ENCODE assay signal across 14 cellular contexts in the genomic region with DNA sequence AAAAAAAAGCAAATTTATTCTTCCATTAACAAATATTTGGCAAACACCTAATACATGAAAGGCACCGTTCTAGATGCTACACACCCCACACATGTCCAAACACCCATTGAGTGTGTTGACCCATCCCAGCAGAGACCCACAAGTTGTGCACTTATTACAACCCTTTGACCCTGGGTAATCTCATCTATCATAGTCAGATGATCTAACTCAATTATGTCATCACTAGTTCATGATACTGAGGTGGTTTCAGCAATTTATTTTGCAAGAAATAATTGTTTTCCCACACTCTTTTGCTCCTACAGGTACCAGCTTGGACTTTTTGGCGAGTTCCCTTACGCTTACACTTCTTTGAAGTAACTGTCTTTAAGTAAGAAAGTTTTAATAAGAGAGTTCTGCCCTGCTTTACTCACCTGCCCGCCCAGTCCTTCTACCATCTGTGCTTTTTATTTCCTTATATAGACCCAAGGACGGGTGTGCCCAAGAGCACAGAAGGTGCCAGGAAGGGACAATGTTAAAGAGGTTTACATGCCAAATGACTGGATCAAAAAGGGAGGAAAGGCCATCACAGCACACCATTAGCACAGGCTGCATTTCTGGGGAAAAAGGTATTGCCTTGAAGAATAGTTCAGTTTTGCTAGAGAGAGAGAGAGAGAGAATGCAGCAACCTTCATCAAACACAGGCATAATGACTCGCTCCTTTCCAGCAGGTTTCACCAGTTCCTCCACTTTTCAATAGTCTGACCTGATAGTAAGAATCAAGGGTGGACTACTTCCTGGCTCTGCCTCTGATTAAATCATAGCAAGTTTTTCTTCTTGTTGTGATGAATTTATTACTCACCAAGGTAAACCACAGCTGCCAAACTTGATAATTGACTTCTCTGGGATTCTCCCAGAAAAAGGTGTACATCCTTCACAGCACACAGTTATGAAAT. TPM values are rescaled to one million over a fixed set of nuclear protein-coding genes. Genes with fewer than 3 reads are reported as not detected.
DNase-seq lines count a peak whose midpoint lies in the region; ATAC-seq and TF ChIP-seq lines count a peak whose summit lies in the region.
"Had no signal": no experiment of that assay in that cellular context is flagged by ENCODE, and none has a peak within 500 bp of the region (broad histone marks: within the 10 kb centered on the region; RNA-seq: fewer than 3 reads in every experiment).

No MANE protein-coding gene starts in this region.

- H3K9me3 ChIP-seq in SK-N-SH (no peaks in the 10 kb centered on the region), suprapubic skin (no peaks in the 10 kb centered on the region)
- H3K9me3 ChIP-seq: heart right ventricle had no signal

- H3K27me3 ChIP-seq in SK-N-SH (ENCODE audit: insufficient read depth) (no peaks in the 10 kb centered on the region), suprapubic skin (no peaks in the 10 kb centered on the region)

- TF ChIP-seq CTCF in SK-N-SH (IDR thresholded peaks at IDR 0.05) (no peak), suprapubic skin (IDR thresholded peaks at IDR 0.05) (no peak)

- peaks cover 7% of the 10 kb centered on the region for H3F3A ChIP-seq in SK-N-SH (replicated peaks; ENCODE audit: insufficient read depth)

- H3K4me3 ChIP-seq in SK-N-SH (ENCODE audit: low read depth in 2 of 2, low read length in 1 of 2) (no peak overlapping the region), suprapubic skin (no peak overlapping the region)
- H3K4me3 ChIP-seq: heart right ventricle had no signal

- H3K27ac ChIP-seq in SK-N-SH (ENCODE audit: low read depth in 2 of 2, low read length in 1 of 2) = peak overlapping the region; percentile 18 to 62; a peak in 2 of 4 replicates
- H3K27ac ChIP-seq in suprapubic skin = peak overlapping the region; percentile 61
- H3K27ac ChIP-seq: heart right ventricle had no signal

- TF ChIP-seq EP300 in SK-N-SH (IDR thresholded peaks at IDR 0.05; ENCODE audit: borderline replicate concordance in 1 of 2, low read depth in 1 of 2, low read length in 1 of 2) (no peak), suprapubic skin (IDR thresholded peaks at IDR 0.05) (no peak)

- 87% methylated on average over 6 of the region's 6 CpGs for WGBS in SK-N-SH (ENCODE audit: low lambda C conversion rate)
- 56% methylated on average over 6 of the region's 6 CpGs for WGBS in suprapubic skin

- no peaks in the 10 kb centered on the region for H3K36me3 ChIP-seq in SK-N-SH (replicated peaks in 1 of 2; ENCODE audit: control insufficient read depth in 1 of 2, insufficient read depth in 2 of 2, low read length in 1 of 2)
- H3K36me3 ChIP-seq in suprapubic skin = no peaks in the 10 kb centered on the region
- H3K36me3 ChIP-seq: heart right ventricle had no signal

- no peak for TF ChIP-seq RAD21 in SK-N-SH (IDR thresholded peaks at IDR 0.05; ENCODE audit: low read length)

- intact Hi-C loops in left colon (cut with DNase I, micrococcal nuclease) = no loop called here

- TF ChIP-seq POLR2A in suprapubic skin (IDR thresholded peaks at IDR 0.05) = no peak

- H2AFZ ChIP-seq in SK-N-SH (ENCODE audit: low read depth) = no peak overlapping the region

- CTCF ChIA-PET in SK-N-SH (lab: Yijun Ruan, JAX) = no interaction called here

- POLR2A ChIA-PET in SK-N-SH (lab: Yijun Ruan, JAX) = no interaction called here

- H3K4me1 ChIP-seq in SK-N-SH (ENCODE audit: control insufficient read depth in 1 of 2, insufficient read depth in 2 of 2, low read depth in 1 of 2, low read length in 1 of 2) (peaks cover 0 to 18% of the 10 kb centered on the region in 2 experiments; a peak in 1 of 4 replicates), suprapubic skin (peaks cover 9% of the 10 kb centered on the region)
- H3K4me1 ChIP-seq: heart right ventricle had no signal

- H3K9me2 ChIP-seq in SK-N-SH = no peaks in the 10 kb centered on the region

- peak overlapping the region; percentile 31; the same call in 1 of the 2 replicates for H3K4me2 ChIP-seq in SK-N-SH

- no peaks in the 10 kb centered on the region for H4K20me1 ChIP-seq in SK-N-SH (ENCODE audit: insufficient read depth)

- H3K79me2 ChIP-seq in SK-N-SH (ENCODE audit: insufficient read depth) = no peaks in the 10 kb centered on the region

- ATAC-seq in left colon = peak; percentile 89
- no peak for ATAC-seq in HG03354 (IDR thresholded peaks at IDR 0.05; ENCODE audit: poor library complexity, severe bottlenecking, unreplicated experiment)
- ATAC-seq in HG03135 (IDR thresholded peaks at IDR 0.05; ENCODE audit: unreplicated experiment) = no peak
- no peak for ATAC-seq in GM18498 (IDR thresholded peaks at IDR 0.05; ENCODE audit: unreplicated experiment)
- ATAC-seq: activated T-cell treated with anti-CD3 and anti-CD28 coated beads, Interleukin-2, amount 50 U/mL, for 4 hours; heart right ventricle; right cardiac atrium had no signal

- H3K9ac ChIP-seq in SK-N-SH = no peak overlapping the region

- peak; percentile 63 for DNase-seq in NCI-H2171 treated with DMSO at 0.1 percent for 48 hours (lab: John Stamatoyannopoulos, UW)
- DNase-seq in NCI-H2171 (lab: John Stamatoyannopoulos, UW) = no peak
- no peak for DNase-seq in SK-N-SH
- peak; percentile 40 to 50 for DNase-seq in left colon
- no peak for DNase-seq in suprapubic skin (ENCODE audit: low spot score in 2 of 2)
- DNase-seq: activated T-cell treated with anti-CD3 and anti-CD28 coated beads, Interleukin-2, amount 50 U/mL, for 4 hours; anterior cingulate cortex; effector memory CD4-positive, alpha-beta T cell; heart right ventricle; KBM-7; right cardiac atrium had no signal

TF ChIP-seq in SK-N-SH, 30 proteins besides CTCF, POLR2A, EP300 and RAD21:
- TF ChIP-seq REST (IDR thresholded peaks at IDR 0.05; ENCODE audit: low read depth, low read length) (no peak), CHD2 (IDR thresholded peaks at IDR 0.05; ENCODE audit: low read length, partially characterized antibody) (no peak), TEAD4 (IDR thresholded peaks at IDR 0.05; ENCODE audit: borderline replicate concordance, insufficient read depth) (no peak), TAF1 (IDR thresholded peaks at IDR 0.05; ENCODE audit: borderline replicate concordance, low read depth, low read length) (no peak)

RNA-seq across cellular contexts. Expression of gene ATP11B, which starts 54.5 kb away (rescaled TPM):
- 8.7 and 11.1 TPM in 2 replicates for polyA plus RNA-seq in SK-N-SH (2012; rRNA removed)
- polyA plus RNA-seq in SK-N-SH (2012; cell fraction: cytosol; rRNA removed) = 13.5 and 16.8 TPM in 2 replicates
- 8.2 and 15.7 TPM in 2 replicates for polyA plus RNA-seq in SK-N-SH (2012; cell fraction: nucleus; rRNA removed)
- total RNA-seq in left colon (100 to 1,000 TPM; 114 to 121 TPM), suprapubic skin (100 to 1,000 TPM in 3 of 4 donors, 10 to 100 TPM in 1; 87.7 to 160 (median 122) TPM)

Comparison
In these comparisons a context has a peak if more than half of its experiments do, and no peak if none do; other contexts are left out.
1. DNase-seq: peak in NCI-H2171 treated with DMSO at 0.1 percent for 48 hours (single experiment) and left colon (2 of 2); none in NCI-H2171 (single experiment), SK-N-SH (single experiment) and suprapubic skin (0 of 2).